Comparison of ENCODE assay signal across 8 cellular contexts in the genomic region with DNA sequence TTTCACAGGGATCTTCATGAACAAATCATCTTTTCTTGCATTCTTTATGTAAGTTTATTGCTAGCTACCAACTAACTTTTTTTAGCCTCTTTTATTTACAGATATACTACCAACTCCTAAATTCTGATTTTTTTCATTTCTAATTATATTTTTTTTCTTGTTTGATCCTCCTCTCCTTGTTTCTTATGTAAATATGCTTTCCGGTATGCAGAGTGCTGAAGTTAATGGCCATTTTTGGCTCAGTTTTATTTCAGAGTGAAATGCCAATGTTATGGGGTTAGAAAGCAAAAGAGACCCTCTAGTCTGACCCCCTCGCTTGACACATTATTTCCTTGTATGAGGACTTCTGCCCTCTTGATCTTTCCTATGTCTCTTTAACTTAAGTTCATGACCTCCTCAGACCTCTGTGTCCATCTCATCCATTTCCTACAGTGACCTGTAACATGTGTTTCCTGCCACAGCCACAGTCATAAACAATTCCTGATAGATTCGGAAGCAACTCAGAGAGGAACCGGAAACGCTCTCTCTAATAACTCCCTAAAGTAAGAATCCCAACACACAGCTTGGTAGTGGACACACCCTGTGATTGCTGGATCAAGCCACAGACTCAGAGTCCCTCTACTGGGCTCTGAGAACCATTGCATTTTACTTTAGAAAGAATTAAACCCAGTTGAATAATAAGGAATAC. TPM values are rescaled to one million over a fixed set of nuclear protein-coding genes. Genes with fewer than 3 reads are reported as not detected.
DNase-seq lines count a peak whose midpoint lies in the region; ATAC-seq and TF ChIP-seq lines count a peak whose summit lies in the region.

No MANE protein-coding gene starts in this region.

- peak; percentile 85 for ATAC-seq in foreskin keratinocyte
- ATAC-seq in HG02642 (IDR thresholded peaks at IDR 0.05; ENCODE audit: poor library complexity, unreplicated experiment), result no peak
- no peak for ATAC-seq in GM18873 (IDR thresholded peaks at IDR 0.05; ENCODE audit: low FRiP score, unreplicated experiment)

- H3K27me3 ChIP-seq in foreskin keratinocyte, result no peaks in the 10 kb centered on the region

- in situ Hi-C loops in ACHN (cut with HindIII; ENCODE audit: low pct_ligation_motif_present, low pct_unique_long_range_greater_than_20kb, low sequenced_read_pairs), result no loop called here

- H3K27ac ChIP-seq in foreskin keratinocyte, result no peak overlapping the region

- peak; percentile 95 for TF ChIP-seq CTCF in foreskin keratinocyte (conservative IDR thresholded peaks at IDR 0.05)

- DNase-seq in ACHN, result peak; percentile 74
- DNase-seq in HPDE6-E6E7 (ENCODE audit: extremely low spot score), result peak; percentile 71
- peak; percentile 29 for DNase-seq in T1000 (lab: John Stamatoyannopoulos, UW)
- peak; percentile 65 to 81 for DNase-seq in foreskin keratinocyte
- peak; percentile 91 for DNase-seq in pons (ENCODE audit: low spot score)
- DNase-seq in activated gamma-delta T cell treated with Interleukin-2 at 50 U/mL for 16 hours, result no peak

- H3K4me1 ChIP-seq in foreskin keratinocyte, result peaks cover 22% of the 10 kb centered on the region

RNA-seq across cellular contexts. Expression of gene AFAP1L1, which starts 42.9 kb away (rescaled TPM):
- total RNA-seq in foreskin keratinocyte, result 16.5 and 16.6 TPM in 2 replicates
- 9.8 and 10.1 TPM in 2 replicates for polyA plus RNA-seq in foreskin keratinocyte
